ENCODE assay signal across 9 cellular contexts in the genomic region with DNA sequence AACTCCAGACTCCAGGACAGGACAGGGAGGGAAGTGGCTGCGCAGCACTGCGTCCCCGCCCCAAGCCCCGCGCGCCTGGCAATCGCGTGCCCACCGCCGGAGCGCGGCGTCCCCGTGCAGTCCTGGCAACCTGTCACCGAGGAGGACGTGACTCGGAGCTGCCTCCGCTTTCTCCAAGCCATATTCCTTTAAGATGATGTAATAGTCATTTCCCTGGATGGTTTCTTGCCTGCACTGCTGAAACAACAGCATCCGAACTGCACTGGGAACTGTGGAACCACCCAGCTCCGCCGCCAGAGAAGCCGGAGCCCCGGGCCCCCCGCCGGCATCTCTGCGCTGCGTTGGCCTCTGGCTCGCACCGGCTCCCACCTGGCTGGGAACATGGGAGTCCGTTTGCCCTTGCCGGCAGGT. TPM values are rescaled to one million over a fixed set of nuclear protein-coding genes. Genes with fewer than 3 reads are reported as not detected.
DNase-seq lines count a peak whose midpoint lies in the region; ATAC-seq, FAIRE-seq and TF ChIP-seq lines count a peak whose summit lies in the region.
"Had no signal": no experiment of that assay in that cellular context is flagged by ENCODE, and none has a peak within 500 bp of the region (broad histone marks: within the 10 kb centered on the region; RNA-seq: fewer than 3 reads in every experiment).

No MANE protein-coding gene starts in this region.

- POLR2A ChIA-PET in AG04450 (lab: Yijun Ruan, JAX) = no interaction called here
- POLR2A ChIA-PET in activated CD4-positive, alpha-beta memory T cell treated with anti-CD3 and anti-CD28 coated beads for 36 hours (lab: Charles Lee) = no interaction called here

- peaks cover 41% of the 10 kb centered on the region for H3K27me3 Mint-ChIP-seq in activated CD4-positive, alpha-beta memory T cell treated with anti-CD3 and anti-CD28 coated beads for 36 hours

- DNase-seq in AG04450 (ENCODE audit: low read depth, low spot score) (no peak), NCI-H1105 (lab: John Stamatoyannopoulos, UW) (peak; percentile 52), coronary artery (ENCODE audit: low spot score) (no peak), occipital lobe (lab: John Stamatoyannopoulos, UW) (no peak), GM19239 (ENCODE audit: insufficient read length, low spot score) (no peak)
- no peak for DNase-seq in activated CD4-positive, alpha-beta memory T cell treated with anti-CD3 and anti-CD28 coated beads for 36 hours

- no peak for FAIRE-seq in GM19239 (lab: Jason Lieb, UNC)

- H3K27ac Mint-ChIP-seq in activated CD4-positive, alpha-beta memory T cell treated with anti-CD3 and anti-CD28 coated beads for 36 hours = no peak overlapping the region

- no peak overlapping the region for H3K27ac ChIP-seq in AG04450 (ENCODE audit: low read depth, low read length)
- no peak overlapping the region for H3K27ac ChIP-seq in coronary artery
- H3K27ac ChIP-seq in mesodermal cell (ENCODE audit: low read depth, low read length, severe bottlenecking) = no peak overlapping the region
- H3K27ac ChIP-seq: epithelial cell of prostate had no signal

- H3K9me3 Mint-ChIP-seq in activated CD4-positive, alpha-beta memory T cell treated with anti-CD3 and anti-CD28 coated beads for 36 hours = no peaks in the 10 kb centered on the region

- H3K4me1 ChIP-seq in mesodermal cell (ENCODE audit: control insufficient read depth, insufficient read depth, low read length, poor library complexity, severe bottlenecking) = peaks cover 8% of the 10 kb centered on the region

- H3K4me3 ChIP-seq in AG04450 (ENCODE audit: low read depth, low read length) (peak overlapping the region; percentile 55), coronary artery (peak overlapping the region; percentile 67), mesodermal cell (ENCODE audit: extremely low read depth, insufficient read depth, low read length, poor library complexity, severe bottlenecking) (peak overlapping the region; percentile 31)

- TF ChIP-seq CTCF in AG04450 (IDR thresholded peaks at IDR 0.05; ENCODE audit: low read depth, low read length) (no peak), coronary artery (IDR thresholded peaks at IDR 0.05) (no peak)

- H3K4me1 Mint-ChIP-seq in activated CD4-positive, alpha-beta memory T cell treated with anti-CD3 and anti-CD28 coated beads for 36 hours (ENCODE audit: low read depth) = peaks cover 19% of the 10 kb centered on the region

- no peaks in the 10 kb centered on the region for H3K36me3 ChIP-seq in mesodermal cell (ENCODE audit: control insufficient read depth, insufficient read depth, low read length)

- no peaks in the 10 kb centered on the region for H3K9me3 ChIP-seq in AG04450 (ENCODE audit: control insufficient read depth, insufficient read depth, low read length)
- H3K9me3 ChIP-seq in mesodermal cell (ENCODE audit: control insufficient read depth, low read length) = no peaks in the 10 kb centered on the region

- H3K4me3 Mint-ChIP-seq in activated CD4-positive, alpha-beta memory T cell treated with anti-CD3 and anti-CD28 coated beads for 36 hours = no peak overlapping the region

- H3K36me3 Mint-ChIP-seq in activated CD4-positive, alpha-beta memory T cell treated with anti-CD3 and anti-CD28 coated beads for 36 hours = no peaks in the 10 kb centered on the region

- ATAC-seq in HG02798 (IDR thresholded peaks at IDR 0.05; ENCODE audit: poor library complexity, unreplicated experiment) = no peak

- H3K27me3 ChIP-seq in AG04450 (ENCODE audit: control insufficient read depth, insufficient read depth, low read length) = peaks cover 12% of the 10 kb centered on the region

- intact Hi-C loops in activated CD4-positive, alpha-beta memory T cell treated with anti-CD3 and anti-CD28 coated beads for 36 hours (cut with micrococcal nuclease) = no loop called here

- CTCF ChIA-PET in AG04450 (lab: Charles Lee) = interaction anchor here (1.0 to 3.6 kb wide), 13 partner anchors 9 to 1925 kb away, joined by 3 to 50 read pairs (median 8); no protein-coding TSS in a partner anchor
- CTCF ChIA-PET in activated CD4-positive, alpha-beta memory T cell treated with anti-CD3 and anti-CD28 coated beads for 36 hours (lab: Charles Lee) = interaction anchor here (1.1 to 4.5 kb wide), 3 partner anchors 15 to 1622 kb away, joined by 3 to 47 read pairs (median 13); no protein-coding TSS in a partner anchor

- 1 to 7% methylated on average over 24 of the region's 31 CpGs for WGBS in mesodermal cell (ENCODE audit: insufficient coverage in 2 of 2), 2 experiments

RNA-seq across cellular contexts. Expression of a gene that starts 34.5 kb away (rescaled TPM):
- polyA plus RNA-seq in AG04450 (2011; rRNA removed) = 0.38 and 0.42 TPM in 2 replicates
- polyA minus RNA-seq in AG04450 (2011; rRNA and poly(A)+ RNA removed) = 1.00 and 1.1 TPM in 2 replicates
- 0.77 TPM for polyA plus RNA-seq in mesodermal cell (2013, experiment 1 of 2)
- polyA plus RNA-seq in mesodermal cell (2013, experiment 2 of 2) = 1.2 TPM
- total RNA-seq in occipital lobe = 23.6 TPM
- total RNA-seq in activated CD4-positive, alpha-beta memory T cell treated with anti-CD3 and anti-CD28 coated beads for 36 hours = under 1 TPM; 0.24 to 0.27 TPM

RNA-seq across cellular contexts. Expression of a gene that starts 34.7 kb away (rescaled TPM):
- polyA plus RNA-seq in AG04450 (2011; rRNA removed) = 94.0 and 142 TPM in 2 replicates
- polyA minus RNA-seq in AG04450 (2011; rRNA and poly(A)+ RNA removed) = 113 and 134 TPM in 2 replicates
- polyA plus RNA-seq in mesodermal cell (2013, experiment 1 of 2) = 66.2 TPM
- 61.5 TPM for polyA plus RNA-seq in mesodermal cell (2013, experiment 2 of 2)
- 81.7 TPM for total RNA-seq in occipital lobe
- total RNA-seq in activated CD4-positive, alpha-beta memory T cell treated with anti-CD3 and anti-CD28 coated beads for 36 hours = 10 to 100 TPM; 41.4 to 42.1 TPM

Comparison
In these comparisons a context has a peak if more than half of its experiments do, and no peak if none do; other contexts are left out.
1. RNA of a gene that starts 34.5 kb away (total RNA-seq): 23.6 TPM in occipital lobe (single experiment); 0.24 to 0.27 TPM in activated CD4-positive, alpha-beta memory T cell treated with anti-CD3 and anti-CD28 coated beads for 36 hours; every median in the first group is over 10 times any median in the second.
2. Peak in every context shown above with its lines, with median percentiles within 50 percentile points of each other: H3K4me3 ChIP-seq.